Comparison of ENCODE assay signal across 12 cellular contexts in genomic region chr22:45612940-45613339, GRCh38. TPM values are rescaled to one million over a fixed set of nuclear protein-coding genes. Genes with fewer than 3 reads are reported as not detected.
DNase-seq lines count a peak whose midpoint lies in the region; ATAC-seq and TF ChIP-seq lines count a peak whose summit lies in the region.
"Had no signal": no experiment of that assay in that cellular context is flagged by ENCODE, and none has a peak within 500 bp of the region (broad histone marks: within the 10 kb centered on the region; RNA-seq: fewer than 3 reads in every experiment).

No MANE protein-coding gene starts in this region.

- H3K9ac ChIP-seq in smooth muscle cell (ENCODE audit: low read depth), result no peak overlapping the region

- H3K27ac Mint-ChIP-seq in activated naive CD8-positive, alpha-beta T cell treated with anti-CD3 and anti-CD28 coated beads, Interleukin-2, amount 50 U/mL, for 24 hours, result peak overlapping the region; percentile 43

- H3K27ac ChIP-seq in HL-60 (replicated peaks) (peak overlapping the region; percentile 73), smooth muscle cell (ENCODE audit: low read depth) (peak overlapping the region; percentile 56)
- H3K27ac ChIP-seq: right lobe of liver had no signal

- H3K4me3 ChIP-seq in HL-60 (replicated peaks; ENCODE audit: insufficient read depth, low read length) (no peak overlapping the region), smooth muscle cell (no peak overlapping the region)
- H3K4me3 ChIP-seq: right lobe of liver had no signal

- H3K4me1 ChIP-seq in smooth muscle cell (ENCODE audit: low read depth), result peaks cover 10% of the 10 kb centered on the region
- H3K4me1 ChIP-seq: right lobe of liver had no signal

- peak overlapping the region; percentile 25 for H3K4me3 Mint-ChIP-seq in activated naive CD8-positive, alpha-beta T cell treated with anti-CD3 and anti-CD28 coated beads, Interleukin-2, amount 50 U/mL, for 24 hours

- H2AFZ ChIP-seq in smooth muscle cell (ENCODE audit: low read depth), result no peak overlapping the region

- H3K27me3 ChIP-seq in HL-60 (ENCODE audit: insufficient read depth, poor library complexity, severe bottlenecking) (no peaks in the 10 kb centered on the region), smooth muscle cell (ENCODE audit: low read depth) (no peaks in the 10 kb centered on the region)
- H3K27me3 ChIP-seq: right lobe of liver had no signal

- no peak for ATAC-seq in activated naive CD8-positive, alpha-beta T cell treated with anti-CD3 and anti-CD28 coated beads, Interleukin-2, amount 50 U/mL, for 24 hours
- ATAC-seq in left cardiac atrium (peak; percentile 10 to 35), HG03045 (IDR thresholded peaks at IDR 0.05; ENCODE audit: unreplicated experiment) (no peak)

- no peaks in the 10 kb centered on the region for H4K20me1 ChIP-seq in smooth muscle cell (ENCODE audit: low read depth)

- H3K9me3 Mint-ChIP-seq in activated naive CD8-positive, alpha-beta T cell treated with anti-CD3 and anti-CD28 coated beads, Interleukin-2, amount 50 U/mL, for 24 hours, result no peaks in the 10 kb centered on the region

- 82% methylated on average over 15 of the region's 15 CpGs for WGBS in smooth muscle cell (ENCODE audit: low lambda C conversion rate)

- peaks cover 4% of the 10 kb centered on the region for H3F3A ChIP-seq in smooth muscle cell (ENCODE audit: low read depth)

- H3K36me3 Mint-ChIP-seq in activated naive CD8-positive, alpha-beta T cell treated with anti-CD3 and anti-CD28 coated beads, Interleukin-2, amount 50 U/mL, for 24 hours (ENCODE audit: low read depth), result no peaks in the 10 kb centered on the region

- TF ChIP-seq CTCF in HL-60 (IDR thresholded peaks at IDR 0.05; ENCODE audit: insufficient read depth, low read length) (no peak), smooth muscle cell (IDR thresholded peaks at IDR 0.05; ENCODE audit: borderline replicate concordance, insufficient read depth, poor library complexity, severe bottlenecking) (no peak)

- no peaks in the 10 kb centered on the region for H3K9me3 ChIP-seq in smooth muscle cell (replicated peaks; ENCODE audit: low read depth)
- H3K9me3 ChIP-seq: right lobe of liver had no signal

- peak overlapping the region; percentile 33 for H3K4me2 ChIP-seq in smooth muscle cell

- no peaks in the 10 kb centered on the region for H3K36me3 ChIP-seq in smooth muscle cell (ENCODE audit: low read depth)
- H3K36me3 ChIP-seq: right lobe of liver had no signal

- peaks cover 14% of the 10 kb centered on the region for H3K4me1 Mint-ChIP-seq in activated naive CD8-positive, alpha-beta T cell treated with anti-CD3 and anti-CD28 coated beads, Interleukin-2, amount 50 U/mL, for 24 hours

- no peaks in the 10 kb centered on the region for H3K27me3 Mint-ChIP-seq in activated naive CD8-positive, alpha-beta T cell treated with anti-CD3 and anti-CD28 coated beads, Interleukin-2, amount 50 U/mL, for 24 hours

- H3K79me2 ChIP-seq in smooth muscle cell (ENCODE audit: low read depth), result no peaks in the 10 kb centered on the region

- intact Hi-C loops in left cardiac atrium (cut with DNase I), result no loop called here

- DNase-seq in HL-60 (ENCODE audit: low read depth in 1 of 2, low spot score in 1 of 2) (no peak), left cardiac atrium (peak; percentile 35), smooth muscle cell (lab: John Stamatoyannopoulos, UW; ENCODE audit: unreplicated experiment) (no peak), activated gamma-delta T cell treated with Interleukin-2 at 50 U/mL for 16 hours (no peak), DMS53 (lab: John Stamatoyannopoulos, UW) (no peak), GDM1 (lab: John Stamatoyannopoulos, UW) (no peak)
- DNase-seq in activated naive CD8-positive, alpha-beta T cell treated with anti-CD3 and anti-CD28 coated beads, Interleukin-2, amount 50 U/mL, for 24 hours, result no peak
- DNase-seq: activated CD4-positive, alpha-beta T cell treated with anti-CD3 and anti-CD28 coated beads for 1 hour; cerebellar nuclear complex; islet precursor cell had no signal

RNA-seq across cellular contexts. Expression of gene ATXN10, which starts 58.7 kb away (rescaled TPM):
- 100 to 1,000 TPM; 129 to 143 TPM for total RNA-seq in left cardiac atrium
- 117 and 140 TPM in 2 replicates for total RNA-seq in smooth muscle cell
- polyA plus RNA-seq in smooth muscle cell, result 131 and 164 TPM in 2 replicates

Comparison
In these comparisons a context has a peak if more than half of its experiments do, and no peak if none do; other contexts are left out.
1. ATAC-seq: peak in left cardiac atrium (2 of 2); none in activated naive CD8-positive, alpha-beta T cell treated with anti-CD3 and anti-CD28 coated beads, Interleukin-2, amount 50 U/mL, for 24 hours (single experiment) and HG03045 (single experiment).